ENCODE assay signal across 17 cellular contexts in the genomic region with DNA sequence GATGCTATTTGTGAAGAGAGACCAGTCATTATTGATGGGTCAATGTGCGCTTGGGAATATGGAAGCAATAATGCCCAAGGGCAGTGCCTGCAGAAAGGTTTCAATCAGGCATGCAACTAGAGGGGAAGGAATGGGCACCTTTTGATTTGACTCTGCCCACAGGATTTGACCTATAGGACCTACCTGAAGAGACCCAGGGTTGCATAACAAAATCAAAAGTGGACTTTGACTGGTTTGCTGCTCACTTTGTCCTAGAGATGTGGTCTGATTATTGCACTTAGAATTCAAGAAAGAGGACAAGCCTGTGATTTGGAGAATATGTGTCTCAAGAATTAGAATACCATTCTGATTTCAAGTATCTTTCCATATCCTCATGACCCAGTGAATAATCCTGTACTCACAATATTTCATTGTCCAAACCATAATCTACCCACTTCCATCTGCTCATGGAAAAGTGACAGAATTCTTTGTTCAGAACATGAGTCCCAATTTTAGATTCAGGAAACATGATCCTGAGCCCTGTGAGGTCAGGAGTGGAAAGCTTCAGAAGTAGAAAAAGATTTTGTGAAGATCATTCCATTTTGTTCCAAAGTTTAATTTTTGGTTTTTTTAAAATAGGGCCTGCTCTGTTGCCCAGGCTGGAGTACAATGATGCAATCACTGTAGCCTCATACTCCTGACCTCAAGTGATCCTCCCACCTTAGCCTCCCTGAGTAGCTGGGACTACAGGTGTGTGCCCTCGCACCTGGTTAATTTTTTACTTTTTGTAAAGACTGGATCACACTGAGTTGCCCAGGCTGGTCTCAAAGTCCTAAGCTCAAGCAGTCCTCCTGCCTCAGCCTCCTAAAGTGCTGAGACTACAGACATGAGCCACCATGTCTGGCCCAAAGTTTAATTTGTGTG.
"Had no signal": no experiment of that assay in that cellular context is flagged by ENCODE, and none has a peak within 500 bp of the region (broad histone marks: within the 10 kb centered on the region; RNA-seq: fewer than 3 reads in every experiment).

No MANE protein-coding gene starts in this region.

- DNase-seq: activated CD4-positive, alpha-beta T cell treated with anti-CD3 and anti-CD28 coated beads for 1 hour; activated CD4-positive, alpha-beta T cell treated with anti-CD3 and anti-CD28 coated beads, Interleukin-2, amount 50 U/mL, for 4 hours; activated CD8-positive, alpha-beta memory T cell treated with anti-CD3 and anti-CD28 coated beads, Interleukin-2, amount 10 ng/mL, durations not matched to agents 7 days and 5 days; activated naive CD4-positive, alpha-beta T cell treated with anti-CD3 and anti-CD28 coated beads for 36 hours; activated naive CD8-positive, alpha-beta T cell treated with anti-CD3 and anti-CD28 coated beads, Interleukin-2, amount 50 U/mL, for 24 hours; activated T-cell treated with anti-CD3 and anti-CD28 coated beads, Interleukin-2, amount 50 U/mL, for 1 hour; aorta; foreskin fibroblast; psoas muscle; sigmoid colon; stimulated activated CD4-positive, alpha-beta T cell treated with anti-CD3 and anti-CD28 coated beads, Interleukin-12 subunit alpha, Interleukin-12 subunit beta, amount 100 ng/mL, for 4 hours; stimulated activated CD4-positive, alpha-beta T cell treated with anti-CD3 and anti-CD28 coated beads, Interleukin-2, amount 100 ng/mL, for 24 hours; stomach; T-helper 1 cell; upper lobe of right lung had no signal

- H3K9me3 ChIP-seq: psoas muscle, sigmoid colon, stomach, thoracic aorta, upper lobe of right lung had no signal

- H3K27me3 ChIP-seq: sigmoid colon, stomach, upper lobe of right lung had no signal

- ATAC-seq: activated CD8-positive, alpha-beta memory T cell treated with anti-CD3 and anti-CD28 coated beads, Interleukin-2, amount 10 ng/mL, durations not matched to agents 7 days and 5 days; activated naive CD8-positive, alpha-beta T cell treated with anti-CD3 and anti-CD28 coated beads, Interleukin-2, amount 50 U/mL, for 24 hours; upper lobe of right lung had no signal

- H3K27ac ChIP-seq: psoas muscle, sigmoid colon, SK-N-MC, thoracic aorta, upper lobe of right lung had no signal

- H3K36me3 ChIP-seq: sigmoid colon, stomach, thoracic aorta, upper lobe of right lung had no signal

- H3K4me1 ChIP-seq: sigmoid colon, upper lobe of right lung had no signal

- H3K4me3 ChIP-seq: psoas muscle, sigmoid colon, SK-N-MC, stomach, thoracic aorta, upper lobe of right lung had no signal
